In genomic region chr3:155334897-155335883, GRCh38 we compare ENCODE assay signal across 9 cellular contexts. TPM values are rescaled to one million over a fixed set of nuclear protein-coding genes. Genes with fewer than 3 reads are reported as not detected.
DNase-seq lines count a peak whose midpoint lies in the region; ATAC-seq, FAIRE-seq and TF ChIP-seq lines count a peak whose summit lies in the region.
"Had no signal": no experiment of that assay in that cellular context is flagged by ENCODE, and none has a peak within 500 bp of the region (broad histone marks: within the 10 kb centered on the region; RNA-seq: fewer than 3 reads in every experiment).

No MANE protein-coding gene starts in this region.

- H2AFZ ChIP-seq in endothelial cell of umbilical vein (ENCODE audit: low read depth, low read length), result no peak overlapping the region

- no peak overlapping the region for H3K4me3 ChIP-seq in endothelial cell of umbilical vein (replicated peaks in 1 of 3; ENCODE audit: insufficient read depth in 1 of 3, low read depth in 1 of 3, low read length in 3 of 3)
- H3K4me3 ChIP-seq: breast epithelium had no signal

- no peak overlapping the region for H3K9ac ChIP-seq in endothelial cell of umbilical vein (replicated peaks; ENCODE audit: extremely low read depth, insufficient read depth, low read length)

- no peaks in the 10 kb centered on the region for H3K9me1 ChIP-seq in endothelial cell of umbilical vein (replicated peaks; ENCODE audit: control insufficient read depth, extremely low read depth, insufficient read depth, low read length)

- POLR2A ChIA-PET in endothelial cell of umbilical vein (lab: Charles Lee), result no interaction called here

- no peaks in the 10 kb centered on the region for H4K20me1 ChIP-seq in endothelial cell of umbilical vein (replicated peaks; ENCODE audit: control insufficient read depth, extremely low read depth, insufficient read depth, low read length)

- no peaks in the 10 kb centered on the region for H3K4me1 ChIP-seq in endothelial cell of umbilical vein (ENCODE audit: control insufficient read depth, extremely low read depth, insufficient read depth, low read length)
- H3K4me1 ChIP-seq: breast epithelium had no signal

- intact Hi-C loops in endothelial cell of umbilical vein (cut with micrococcal nuclease), result no loop called here
- intact Hi-C loops in left colon (cut with DNase I, micrococcal nuclease), result no loop called here

- no peaks in the 10 kb centered on the region for H3K36me3 ChIP-seq in endothelial cell of umbilical vein (ENCODE audit: control insufficient read depth in 2 of 2, extremely low read depth in 1 of 2, insufficient read depth in 2 of 2, low read length in 2 of 2)
- H3K36me3 ChIP-seq: breast epithelium had no signal

- no peak overlapping the region for H3K4me2 ChIP-seq in endothelial cell of umbilical vein (ENCODE audit: insufficient read depth, low read length)

- no peak for FAIRE-seq in endothelial cell of umbilical vein (lab: Jason Lieb, UNC)

- BruUV-seq in endothelial cell of umbilical vein (replicated peaks; lab: Mats Ljungman, UMichigan), result no TSS peak

- CTCF ChIA-PET in endothelial cell of umbilical vein (lab: Charles Lee), result interaction anchor here (0.6 to 2.2 kb wide), 5 partner anchors 13 to 689 kb away, joined by 3 to 6 read pairs (median 4); no protein-coding TSS in a partner anchor

- DNase-seq in endothelial cell of umbilical vein (ENCODE audit: low read depth, low spot score) (peak; percentile 80), EL (no peak), left colon (no peak), 8988T (no peak)
- no peak for DNase-seq in stimulated activated CD4-positive, alpha-beta T cell treated with anti-CD3 and anti-CD28 coated beads, Interleukin-12 subunit alpha, Interleukin-12 subunit beta, amount 100 ng/mL, for 4 hours

- H3K9me3 ChIP-seq in endothelial cell of umbilical vein (replicated peaks; ENCODE audit: control insufficient read depth, insufficient read depth, low read length), result no peaks in the 10 kb centered on the region
- H3K9me3 ChIP-seq: breast epithelium had no signal

- no peak for TF ChIP-seq POLR2A in endothelial cell of umbilical vein (IDR thresholded peaks at IDR 0.05; ENCODE audit: low read depth, low read length)

- dilution Hi-C loops in endothelial cell of umbilical vein (cut with MboI; ENCODE audit: extremely low pct_ligation_motif_present, low sequenced_read_pairs), result no loop called here

- H3K27me3 ChIP-seq in endothelial cell of umbilical vein (ENCODE audit: control insufficient read depth in 2 of 2, insufficient read depth in 2 of 2, low read length in 2 of 2), result no peaks in the 10 kb centered on the region
- H3K27me3 ChIP-seq: breast epithelium had no signal

- no peaks in the 10 kb centered on the region for H3K79me2 ChIP-seq in endothelial cell of umbilical vein (ENCODE audit: control insufficient read depth, insufficient read depth, low read length)

- no peak overlapping the region for H3K27ac ChIP-seq in endothelial cell of umbilical vein (ENCODE audit: insufficient read depth, low read depth, low read length)
- H3K27ac ChIP-seq: breast epithelium had no signal

- TF ChIP-seq CTCF in endothelial cell of umbilical vein (IDR thresholded peaks at IDR 0.05; ENCODE audit: extremely low read depth in 1 of 2, insufficient read depth in 1 of 2, low read depth in 1 of 2, low read length in 2 of 2), result no peak

- ATAC-seq in GM18868 (IDR thresholded peaks at IDR 0.05; ENCODE audit: unreplicated experiment), result peak; percentile 80
- peak; percentile 90 for ATAC-seq in GM21717 (IDR thresholded peaks at IDR 0.05; ENCODE audit: unreplicated experiment)
- peak; percentile 86 for ATAC-seq in HG03575 (IDR thresholded peaks at IDR 0.05; ENCODE audit: extremely low read depth, insufficient number of reproducible peaks, low FRiP score, unreplicated experiment)
- no peak for ATAC-seq in left colon

TF ChIP-seq in endothelial cell of umbilical vein, 7 proteins besides CTCF, POLR2A, EP300 and RAD21:
- no peak for TF ChIP-seq FOS (IDR thresholded peaks at IDR 0.05; ENCODE audit: borderline replicate concordance, insufficient read depth, low read length)
- peak; percentile 49 for TF ChIP-seq GATA2 (IDR thresholded peaks at IDR 0.05; ENCODE audit: insufficient read depth, insufficient read length, low read depth, low read length)

RNA-seq across cellular contexts. Expression of gene STRIT1, which starts 41.7 kb away (rescaled TPM):
- total RNA-seq in endothelial cell of umbilical vein, result not detected in 2 replicates
- not detected in 2 replicates for polyA plus RNA-seq in endothelial cell of umbilical vein
- polyA plus RNA-seq in endothelial cell of umbilical vein (2011; cell fraction: cytosol; rRNA removed), result not detected in 2 replicates
- not detected in 2 replicates for polyA plus RNA-seq in endothelial cell of umbilical vein (2011; cell fraction: nucleus; rRNA removed)
- not detected in 2 replicates for polyA plus RNA-seq in endothelial cell of umbilical vein (2012)
- polyA minus RNA-seq in endothelial cell of umbilical vein, result not detected in 2 replicates
- polyA minus RNA-seq in endothelial cell of umbilical vein (2011; cell fraction: cytosol; rRNA and poly(A)+ RNA removed), result not detected
- polyA minus RNA-seq in endothelial cell of umbilical vein (2011; cell fraction: nucleus; rRNA and poly(A)+ RNA removed), result not detected in 2 replicates
- not detected for total RNA-seq in left colon
